Comparison of ENCODE assay signal across 1 cellular context in genomic region chr4:152535903-152536544, GRCh38.
TF ChIP-seq lines count a peak whose summit lies in the region.

Gene FBXW7 (minus strand): TSS chr4:152536092. CDS start chr4:152411803, 124,289 bp downstream.

TF ChIP-seq in HepG2, 621 proteins besides CTCF, POLR2A, EP300 and RAD21 (continued from another document and continues in another):
- TF ChIP-seq, protein P1, sequence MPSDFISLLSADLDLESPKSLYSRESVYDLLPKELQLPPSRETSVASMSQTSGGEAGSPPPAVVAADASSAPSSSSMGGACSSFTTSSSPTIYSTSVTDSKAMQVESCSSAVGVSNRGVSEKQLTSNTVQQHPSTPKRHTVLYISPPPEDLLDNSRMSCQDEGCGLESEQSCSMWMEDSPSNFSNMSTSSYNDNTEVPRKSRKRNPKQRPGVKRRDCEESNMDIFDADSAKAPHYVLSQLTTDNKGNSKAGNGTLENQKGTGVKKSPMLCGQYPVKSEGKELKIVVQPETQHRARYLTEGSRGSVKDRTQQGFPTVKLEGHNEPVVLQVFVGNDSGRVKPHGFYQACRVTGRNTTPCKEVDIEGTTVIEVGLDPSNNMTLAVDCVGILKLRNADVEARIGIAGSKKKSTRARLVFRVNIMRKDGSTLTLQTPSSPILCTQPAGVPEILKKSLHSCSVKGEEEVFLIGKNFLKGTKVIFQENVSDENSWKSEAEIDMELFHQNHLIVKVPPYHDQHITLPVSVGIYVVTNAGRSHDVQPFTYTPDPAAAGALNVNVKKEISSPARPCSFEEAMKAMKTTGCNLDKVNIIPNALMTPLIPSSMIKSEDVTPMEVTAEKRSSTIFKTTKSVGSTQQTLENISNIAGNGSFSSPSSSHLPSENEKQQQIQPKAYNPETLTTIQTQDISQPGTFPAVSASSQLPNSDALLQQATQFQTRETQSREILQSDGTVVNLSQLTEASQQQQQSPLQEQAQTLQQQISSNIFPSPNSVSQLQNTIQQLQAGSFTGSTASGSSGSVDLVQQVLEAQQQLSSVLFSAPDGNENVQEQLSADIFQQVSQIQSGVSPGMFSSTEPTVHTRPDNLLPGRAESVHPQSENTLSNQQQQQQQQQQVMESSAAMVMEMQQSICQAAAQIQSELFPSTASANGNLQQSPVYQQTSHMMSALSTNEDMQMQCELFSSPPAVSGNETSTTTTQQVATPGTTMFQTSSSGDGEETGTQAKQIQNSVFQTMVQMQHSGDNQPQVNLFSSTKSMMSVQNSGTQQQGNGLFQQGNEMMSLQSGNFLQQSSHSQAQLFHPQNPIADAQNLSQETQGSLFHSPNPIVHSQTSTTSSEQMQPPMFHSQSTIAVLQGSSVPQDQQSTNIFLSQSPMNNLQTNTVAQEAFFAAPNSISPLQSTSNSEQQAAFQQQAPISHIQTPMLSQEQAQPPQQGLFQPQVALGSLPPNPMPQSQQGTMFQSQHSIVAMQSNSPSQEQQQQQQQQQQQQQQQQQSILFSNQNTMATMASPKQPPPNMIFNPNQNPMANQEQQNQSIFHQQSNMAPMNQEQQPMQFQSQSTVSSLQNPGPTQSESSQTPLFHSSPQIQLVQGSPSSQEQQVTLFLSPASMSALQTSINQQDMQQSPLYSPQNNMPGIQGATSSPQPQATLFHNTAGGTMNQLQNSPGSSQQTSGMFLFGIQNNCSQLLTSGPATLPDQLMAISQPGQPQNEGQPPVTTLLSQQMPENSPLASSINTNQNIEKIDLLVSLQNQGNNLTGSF (CRISPR knock-in tag; IDR thresholded peaks at IDR 0.05): no peak
- TF ChIP-seq IRX3 (CRISPR knock-in tag; IDR thresholded peaks at IDR 0.05; ENCODE audit: borderline replicate concordance, low read depth): 0 out of 2 replicates have a peak, but pooled peaks have one; percentile 64
- peak; percentile 94 for TF ChIP-seq ASH2L (IDR thresholded peaks at IDR 0.05; ENCODE audit: insufficient read length, low read depth, low read length)
- TF ChIP-seq ATAD3A (CRISPR knock-in tag; IDR thresholded peaks at IDR 0.05): no peak
- no peak for TF ChIP-seq SMAD9 (CRISPR knock-in tag; IDR thresholded peaks at IDR 0.05)
- peak; percentile 61 for TF ChIP-seq SAFB2 (CRISPR knock-in tag; IDR thresholded peaks at IDR 0.05; ENCODE audit: borderline replicate concordance, low read depth)
- TF ChIP-seq TMF1 (CRISPR knock-in tag; IDR thresholded peaks at IDR 0.05; ENCODE audit: low read depth): no peak
- TF ChIP-seq, protein P2, sequence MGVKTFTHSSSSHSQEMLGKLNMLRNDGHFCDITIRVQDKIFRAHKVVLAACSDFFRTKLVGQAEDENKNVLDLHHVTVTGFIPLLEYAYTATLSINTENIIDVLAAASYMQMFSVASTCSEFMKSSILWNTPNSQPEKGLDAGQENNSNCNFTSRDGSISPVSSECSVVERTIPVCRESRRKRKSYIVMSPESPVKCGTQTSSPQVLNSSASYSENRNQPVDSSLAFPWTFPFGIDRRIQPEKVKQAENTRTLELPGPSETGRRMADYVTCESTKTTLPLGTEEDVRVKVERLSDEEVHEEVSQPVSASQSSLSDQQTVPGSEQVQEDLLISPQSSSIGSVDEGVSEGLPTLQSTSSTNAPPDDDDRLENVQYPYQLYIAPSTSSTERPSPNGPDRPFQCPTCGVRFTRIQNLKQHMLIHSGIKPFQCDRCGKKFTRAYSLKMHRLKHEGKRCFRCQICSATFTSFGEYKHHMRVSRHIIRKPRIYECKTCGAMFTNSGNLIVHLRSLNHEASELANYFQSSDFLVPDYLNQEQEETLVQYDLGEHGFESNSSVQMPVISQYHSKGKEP (CRISPR knock-in tag; IDR thresholded peaks at IDR 0.05): 0 out of 2 replicates have a peak, but pooled peaks have one; percentile 24
- peak; percentile 94; the same call in 1 of the 2 replicates for TF ChIP-seq SNAPC2 (CRISPR knock-in tag; IDR thresholded peaks at IDR 0.05)
- TF ChIP-seq, protein P3, sequence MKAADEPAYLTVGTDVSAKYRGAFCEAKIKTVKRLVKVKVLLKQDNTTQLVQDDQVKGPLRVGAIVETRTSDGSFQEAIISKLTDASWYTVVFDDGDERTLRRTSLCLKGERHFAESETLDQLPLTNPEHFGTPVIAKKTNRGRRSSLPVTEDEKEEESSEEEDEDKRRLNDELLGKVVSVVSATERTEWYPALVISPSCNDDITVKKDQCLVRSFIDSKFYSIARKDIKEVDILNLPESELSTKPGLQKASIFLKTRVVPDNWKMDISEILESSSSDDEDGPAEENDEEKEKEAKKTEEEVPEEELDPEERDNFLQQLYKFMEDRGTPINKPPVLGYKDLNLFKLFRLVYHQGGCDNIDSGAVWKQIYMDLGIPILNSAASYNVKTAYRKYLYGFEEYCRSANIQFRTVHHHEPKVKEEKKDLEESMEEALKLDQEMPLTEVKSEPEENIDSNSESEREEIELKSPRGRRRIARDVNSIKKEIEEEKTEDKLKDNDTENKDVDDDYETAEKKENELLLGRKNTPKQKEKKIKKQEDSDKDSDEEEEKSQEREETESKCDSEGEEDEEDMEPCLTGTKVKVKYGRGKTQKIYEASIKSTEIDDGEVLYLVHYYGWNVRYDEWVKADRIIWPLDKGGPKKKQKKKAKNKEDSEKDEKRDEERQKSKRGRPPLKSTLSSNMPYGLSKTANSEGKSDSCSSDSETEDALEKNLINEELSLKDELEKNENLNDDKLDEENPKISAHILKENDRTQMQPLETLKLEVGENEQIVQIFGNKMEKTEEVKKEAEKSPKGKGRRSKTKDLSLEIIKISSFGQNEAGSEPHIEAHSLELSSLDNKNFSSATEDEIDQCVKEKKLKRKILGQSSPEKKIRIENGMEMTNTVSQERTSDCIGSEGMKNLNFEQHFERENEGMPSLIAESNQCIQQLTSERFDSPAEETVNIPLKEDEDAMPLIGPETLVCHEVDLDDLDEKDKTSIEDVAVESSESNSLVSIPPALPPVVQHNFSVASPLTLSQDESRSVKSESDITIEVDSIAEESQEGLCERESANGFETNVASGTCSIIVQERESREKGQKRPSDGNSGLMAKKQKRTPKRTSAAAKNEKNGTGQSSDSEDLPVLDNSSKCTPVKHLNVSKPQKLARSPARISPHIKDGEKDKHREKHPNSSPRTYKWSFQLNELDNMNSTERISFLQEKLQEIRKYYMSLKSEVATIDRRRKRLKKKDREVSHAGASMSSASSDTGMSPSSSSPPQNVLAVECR (CRISPR knock-in tag; IDR thresholded peaks at IDR 0.05; ENCODE audit: borderline replicate concordance): peak; percentile 98
- TF ChIP-seq ZBTB37 (CRISPR knock-in tag; IDR thresholded peaks at IDR 0.05): no peak
- peak; percentile 96 for TF ChIP-seq MXI1 (IDR thresholded peaks at IDR 0.05; ENCODE audit: borderline replicate concordance, low read depth, low read length)
- TF ChIP-seq CHD2 (IDR thresholded peaks at IDR 0.05; ENCODE audit: low read depth, low read length): no peak
- no peak for TF ChIP-seq PCBP2 (optimal IDR thresholded peaks at IDR 0.05; ENCODE audit: low read depth, low read length, poor library complexity, severe bottlenecking)
- TF ChIP-seq ZNF30 (CRISPR knock-in tag; IDR thresholded peaks at IDR 0.05): no peak
- TF ChIP-seq ZBTB1 (CRISPR knock-in tag; IDR thresholded peaks at IDR 0.05; ENCODE audit: borderline replicate concordance): no peak
- no peak for TF ChIP-seq CAMTA2 (CRISPR knock-in tag; IDR thresholded peaks at IDR 0.05; ENCODE audit: borderline replicate concordance)
- TF ChIP-seq ZNF724P (CRISPR knock-in tag; IDR thresholded peaks at IDR 0.05; ENCODE audit: borderline replicate concordance): no peak; the same call in 1 of the 2 replicates
- TF ChIP-seq, protein P4, sequence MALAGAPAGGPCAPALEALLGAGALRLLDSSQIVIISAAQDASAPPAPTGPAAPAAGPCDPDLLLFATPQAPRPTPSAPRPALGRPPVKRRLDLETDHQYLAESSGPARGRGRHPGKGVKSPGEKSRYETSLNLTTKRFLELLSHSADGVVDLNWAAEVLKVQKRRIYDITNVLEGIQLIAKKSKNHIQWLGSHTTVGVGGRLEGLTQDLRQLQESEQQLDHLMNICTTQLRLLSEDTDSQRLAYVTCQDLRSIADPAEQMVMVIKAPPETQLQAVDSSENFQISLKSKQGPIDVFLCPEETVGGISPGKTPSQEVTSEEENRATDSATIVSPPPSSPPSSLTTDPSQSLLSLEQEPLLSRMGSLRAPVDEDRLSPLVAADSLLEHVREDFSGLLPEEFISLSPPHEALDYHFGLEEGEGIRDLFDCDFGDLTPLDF (CRISPR knock-in tag; IDR thresholded peaks at IDR 0.05): peak; percentile 91
- peak; percentile 95 for TF ChIP-seq TARDBP (CRISPR knock-in tag; IDR thresholded peaks at IDR 0.05)
- 0 out of 2 replicates have a peak, but pooled peaks have one; percentile 73 for TF ChIP-seq ZNF430 (CRISPR knock-in tag; IDR thresholded peaks at IDR 0.05)
- TF ChIP-seq RXRB (CRISPR knock-in tag; IDR thresholded peaks at IDR 0.05; ENCODE audit: borderline replicate concordance): peak; percentile 32; the same call in 1 of the 2 replicates
- TF ChIP-seq MED1 (CRISPR knock-in tag; IDR thresholded peaks at IDR 0.05): peak; percentile 85
- TF ChIP-seq, protein P5, sequence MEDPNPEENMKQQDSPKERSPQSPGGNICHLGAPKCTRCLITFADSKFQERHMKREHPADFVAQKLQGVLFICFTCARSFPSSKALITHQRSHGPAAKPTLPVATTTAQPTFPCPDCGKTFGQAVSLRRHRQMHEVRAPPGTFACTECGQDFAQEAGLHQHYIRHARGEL (CRISPR knock-in tag; IDR thresholded peaks at IDR 0.05): no peak; the same call in 1 of the 2 replicates
- TF ChIP-seq ZNF34 (CRISPR knock-in tag; IDR thresholded peaks at IDR 0.05; ENCODE audit: borderline replicate concordance): no peak
- no peak; the same call in 1 of the 2 replicates for TF ChIP-seq ZMAT3 (CRISPR knock-in tag; conservative IDR thresholded peaks at IDR 0.05)
- no peak for TF ChIP-seq HNF4A (CRISPR knock-in tag; IDR thresholded peaks at IDR 0.05)
- peak; percentile 72 for TF ChIP-seq GABPA (IDR thresholded peaks at IDR 0.05; ENCODE audit: low read depth, low read length)
- TF ChIP-seq GABPA (CRISPR knock-in tag; IDR thresholded peaks at IDR 0.05; ENCODE audit: low read depth): peak; percentile 90
- TF ChIP-seq REST (IDR thresholded peaks at IDR 0.05; ENCODE audit: borderline replicate concordance in 1 of 2, low read depth in 1 of 2, low read length in 2 of 2): peak in 1 of 2 experiments; percentile 54; a peak in 1 of 4 replicates
- TF ChIP-seq ATF7 (IDR thresholded peaks at IDR 0.05): no peak; the same call in 1 of the 2 replicates
- TF ChIP-seq ATF7 (CRISPR knock-in tag; IDR thresholded peaks at IDR 0.05): no peak
- TF ChIP-seq ZSCAN5A (CRISPR knock-in tag; IDR thresholded peaks at IDR 0.05; ENCODE audit: borderline replicate concordance): no peak
- no peak for TF ChIP-seq JUN (CRISPR knock-in tag; IDR thresholded peaks at IDR 0.05)
- TF ChIP-seq AHR (CRISPR knock-in tag; IDR thresholded peaks at IDR 0.05): no peak
- TF ChIP-seq SIN3A (IDR thresholded peaks at IDR 0.05; ENCODE audit: borderline replicate concordance, low read depth, low read length): peak; percentile 22; the same call in 1 of the 2 replicates
- TF ChIP-seq CENPT (CRISPR knock-in tag; IDR thresholded peaks at IDR 0.05; ENCODE audit: low read depth): 0 out of 2 replicates have a peak, but pooled peaks have one; percentile 44
- peak; percentile 83 for TF ChIP-seq HOXA5 (CRISPR knock-in tag; IDR thresholded peaks at IDR 0.05)
- TF ChIP-seq, protein P6, sequence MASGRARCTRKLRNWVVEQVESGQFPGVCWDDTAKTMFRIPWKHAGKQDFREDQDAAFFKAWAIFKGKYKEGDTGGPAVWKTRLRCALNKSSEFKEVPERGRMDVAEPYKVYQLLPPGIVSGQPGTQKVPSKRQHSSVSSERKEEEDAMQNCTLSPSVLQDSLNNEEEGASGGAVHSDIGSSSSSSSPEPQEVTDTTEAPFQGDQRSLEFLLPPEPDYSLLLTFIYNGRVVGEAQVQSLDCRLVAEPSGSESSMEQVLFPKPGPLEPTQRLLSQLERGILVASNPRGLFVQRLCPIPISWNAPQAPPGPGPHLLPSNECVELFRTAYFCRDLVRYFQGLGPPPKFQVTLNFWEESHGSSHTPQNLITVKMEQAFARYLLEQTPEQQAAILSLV (CRISPR knock-in tag; IDR thresholded peaks at IDR 0.05; ENCODE audit: borderline replicate concordance): peak; percentile 57; the same call in 1 of the 2 replicates
- TF ChIP-seq HOXA9 (CRISPR knock-in tag; IDR thresholded peaks at IDR 0.05; ENCODE audit: borderline replicate concordance): peak; percentile 74; the same call in 1 of the 2 replicates
- TF ChIP-seq POLR2G (IDR thresholded peaks at IDR 0.05; ENCODE audit: low read depth, low read length): peak; percentile 92
